2 cellular contexts compared by ENCODE assay signal in the genomic region with DNA sequence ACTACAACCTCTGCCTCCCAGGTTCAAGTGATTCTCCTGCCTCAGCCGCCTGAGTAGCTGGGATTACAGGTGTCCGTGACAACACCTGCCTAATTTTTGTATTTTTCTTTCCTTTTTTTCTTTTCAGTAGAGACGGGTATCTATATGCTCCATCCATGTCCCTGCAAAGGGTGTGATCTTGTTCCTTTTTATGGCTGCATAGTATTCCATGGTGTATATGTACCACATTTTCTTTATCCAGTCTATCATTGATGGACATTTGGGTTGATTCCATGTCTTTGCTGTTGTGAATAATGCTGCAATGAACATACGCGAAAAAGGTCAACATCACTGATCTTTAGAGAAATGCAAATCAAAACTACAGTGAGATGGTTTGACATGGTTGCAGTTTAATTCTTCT.
DNase-seq lines count a peak whose midpoint lies in the region; ATAC-seq, FAIRE-seq and TF ChIP-seq lines count a peak whose summit lies in the region.
"Not testable (repeated sequence)": the region's sequence is repeated elsewhere in the genome, so short reads cannot be mapped to it uniquely, and the experiment has no call there.

No MANE protein-coding gene starts in this region.

- not testable (repeated sequence) for H2AFZ ChIP-seq in K562 (ENCODE audit: low read depth, low read length)

- not testable (repeated sequence) for H3K27ac ChIP-seq in HEK293 (ENCODE audit: extremely low read depth, low read depth, low read length); K562 (ENCODE audit: extremely low read depth, low read depth, low read length)

- not testable (repeated sequence) for TF ChIP-seq RAD21 in K562 (CRISPR knock-in tag; conservative IDR thresholded peaks at IDR 0.05 in 1 of 2, IDR thresholded peaks at IDR 0.05 in 1 of 2)

- H3K79me2 ChIP-seq in K562 (ENCODE audit: control insufficient read depth, insufficient read depth, low read length) = not testable (repeated sequence)

- FAIRE-seq in K562 (lab: Jason Lieb, UNC) = not testable (repeated sequence)

- not testable (repeated sequence) for TF ChIP-seq POLR2A in K562 (conservative IDR thresholded peaks at IDR 0.05)

- H3K4me2 ChIP-seq in K562 (ENCODE audit: insufficient read depth, low read length) = not testable (repeated sequence)

- 75% methylated on average over 5 of the region's 5 CpGs for WGBS in K562 (ENCODE audit: insufficient coverage, low coverage, missing lambda C conversion rate)

- BruUV-seq in K562 (replicated peaks; lab: Mats Ljungman, UMichigan) = not testable (repeated sequence)

- not testable (repeated sequence) for H3K27me3 ChIP-seq in K562 (ENCODE audit: control insufficient read depth in 2 of 2, insufficient read depth in 2 of 2, low read length in 2 of 2)

- not testable (repeated sequence) for H3K36me3 ChIP-seq in HEK293 (ENCODE audit: control insufficient read depth in 2 of 2, insufficient read depth in 1 of 2, low read length in 2 of 2); K562 (ENCODE audit: control insufficient read depth, insufficient read depth, low read length)

- not testable (repeated sequence) for TF ChIP-seq EP300 in K562 (IDR thresholded peaks at IDR 0.05; ENCODE audit: low read length)

- in situ Hi-C loops in K562 (cut with MboI) = not testable (repeated sequence)

- H3K9ac ChIP-seq in K562 (ENCODE audit: insufficient read depth in 1 of 2, low read depth in 2 of 2, low read length in 2 of 2) = not testable (repeated sequence)

- H3K9me1 ChIP-seq in K562 (ENCODE audit: control insufficient read depth, insufficient read depth, low read length) = not testable (repeated sequence)

- not testable (repeated sequence) for H3K9me3 ChIP-seq in HEK293 (ENCODE audit: control insufficient read depth, insufficient read depth, low read depth, low read length); K562 (replicated peaks; ENCODE audit: control insufficient read depth, insufficient read depth, low read depth, low read length)

- not testable (repeated sequence) for ATAC-seq in K562

- H4K20me1 ChIP-seq in K562 (replicated peaks; ENCODE audit: control insufficient read depth, insufficient read depth, low read length) = not testable (repeated sequence)

- not testable (repeated sequence) for TF ChIP-seq CTCF in HEK293 (tag by site-specific recombination; IDR thresholded peaks at IDR 0.05); K562 (IDR thresholded peaks at IDR 0.05 in 2 of 3, conservative IDR thresholded peaks at IDR 0.05 in 1 of 3; ENCODE audit: insufficient read depth in 2 of 3, low read depth in 1 of 3, low read length in 3 of 3)

- not testable (repeated sequence) for H3K4me1 ChIP-seq in HEK293 (ENCODE audit: control insufficient read depth, insufficient read depth, low read length); K562 (replicated peaks in 1 of 2; ENCODE audit: control insufficient read depth in 2 of 2, insufficient read depth in 2 of 2, low read length in 2 of 2)

- POLR2A ChIA-PET in HEK293 (lab: Yijun Ruan, JAX) = not testable (repeated sequence)
- POLR2A ChIA-PET in K562 (lab: Yijun Ruan, JAX) = interaction anchor here (1.1 kb wide), 1 partner anchor 10 kb away, joined by 3 read pairs; no protein-coding TSS in a partner anchor

- CTCF ChIA-PET in HEK293 (lab: Yijun Ruan, JAX); K562 (lab: Yijun Ruan, JAX; ENCODE audit: low intra/inter-chr PET ratio): not testable (repeated sequence)

- not testable (repeated sequence) for H3K4me3 ChIP-seq in HEK293 (ENCODE audit: low read depth, low read length); K562

- not testable (repeated sequence) for DNase-seq in K562 (ENCODE audit: extremely low read depth in 1 of 4, low spot score in 3 of 4)

- intact Hi-C loops in K562 (cut with micrococcal nuclease) = not testable (repeated sequence)

TF ChIP-seq in HEK293, 187 proteins besides CTCF, POLR2A, EP300 and RAD21:
- TF ChIP-seq, protein P1, sequence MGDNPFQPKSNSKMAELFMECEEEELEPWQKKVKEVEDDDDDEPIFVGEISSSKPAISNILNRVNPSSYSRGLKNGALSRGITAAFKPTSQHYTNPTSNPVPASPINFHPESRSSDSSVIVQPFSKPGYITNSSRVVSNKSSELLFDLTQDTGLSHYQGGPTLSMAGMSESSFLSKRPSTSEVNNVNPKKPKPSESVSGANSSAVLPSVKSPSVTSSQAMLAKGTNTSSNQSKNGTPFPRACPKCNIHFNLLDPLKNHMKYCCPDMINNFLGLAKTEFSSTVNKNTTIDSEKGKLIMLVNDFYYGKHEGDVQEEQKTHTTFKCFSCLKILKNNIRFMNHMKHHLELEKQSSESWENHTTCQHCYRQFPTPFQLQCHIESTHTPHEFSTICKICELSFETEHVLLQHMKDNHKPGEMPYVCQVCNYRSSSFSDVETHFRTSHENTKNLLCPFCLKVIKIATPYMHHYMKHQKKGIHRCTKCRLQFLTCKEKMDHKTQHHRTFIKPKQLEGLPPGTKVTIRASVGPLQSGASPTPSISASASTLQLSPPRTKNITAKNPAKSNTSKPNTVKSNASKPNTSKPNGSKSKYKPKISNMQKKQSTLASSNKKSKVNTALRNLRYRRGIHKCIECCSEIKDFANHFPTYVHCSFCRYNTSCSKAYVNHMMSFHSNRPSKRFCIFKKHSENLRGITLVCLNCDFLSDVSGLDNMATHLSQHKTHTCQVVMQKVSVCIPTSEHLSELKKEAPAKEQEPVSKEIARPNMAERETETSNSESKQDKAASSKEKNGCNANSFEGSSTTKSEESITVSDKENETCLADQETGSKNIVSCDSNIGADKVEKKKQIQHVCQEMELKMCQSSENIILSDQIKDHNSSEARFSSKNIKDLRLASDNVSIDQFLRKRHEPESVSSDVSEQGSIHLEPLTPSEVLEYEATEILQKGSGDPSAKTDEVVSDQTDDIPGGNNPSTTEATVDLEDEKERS (tag by site-specific recombination; IDR thresholded peaks at IDR 0.05) = peak; percentile 45; the same call in 1 of the 2 replicates
- TF ChIP-seq ZNF146 (tag by site-specific recombination; IDR thresholded peaks at IDR 0.05) = peak; percentile 95
- TF ChIP-seq, protein P2, sequence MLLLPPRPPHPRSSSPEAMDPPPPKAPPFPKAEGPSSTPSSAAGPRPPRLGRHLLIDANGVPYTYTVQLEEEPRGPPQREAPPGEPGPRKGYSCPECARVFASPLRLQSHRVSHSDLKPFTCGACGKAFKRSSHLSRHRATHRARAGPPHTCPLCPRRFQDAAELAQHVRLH (tag by site-specific recombination; IDR thresholded peaks at IDR 0.05) = 0 out of 2 replicates have a peak, but pooled peaks have one; percentile 48
TF ChIP-seq in HEK293: peak in this region for 3; not testable (repeated sequence) for 184.

TF ChIP-seq in K562, 482 proteins besides CTCF, POLR2A, EP300 and RAD21:
- TF ChIP-seq RBM25 (IDR thresholded peaks at IDR 0.05; ENCODE audit: low read depth, low read length, severe bottlenecking) (peak; percentile 54), ZNF146 (CRISPR knock-in tag; IDR thresholded peaks at IDR 0.05; ENCODE audit: unreplicated experiment) (peak; percentile 37)
